8 cellular contexts compared by ENCODE assay signal in the genomic region with DNA sequence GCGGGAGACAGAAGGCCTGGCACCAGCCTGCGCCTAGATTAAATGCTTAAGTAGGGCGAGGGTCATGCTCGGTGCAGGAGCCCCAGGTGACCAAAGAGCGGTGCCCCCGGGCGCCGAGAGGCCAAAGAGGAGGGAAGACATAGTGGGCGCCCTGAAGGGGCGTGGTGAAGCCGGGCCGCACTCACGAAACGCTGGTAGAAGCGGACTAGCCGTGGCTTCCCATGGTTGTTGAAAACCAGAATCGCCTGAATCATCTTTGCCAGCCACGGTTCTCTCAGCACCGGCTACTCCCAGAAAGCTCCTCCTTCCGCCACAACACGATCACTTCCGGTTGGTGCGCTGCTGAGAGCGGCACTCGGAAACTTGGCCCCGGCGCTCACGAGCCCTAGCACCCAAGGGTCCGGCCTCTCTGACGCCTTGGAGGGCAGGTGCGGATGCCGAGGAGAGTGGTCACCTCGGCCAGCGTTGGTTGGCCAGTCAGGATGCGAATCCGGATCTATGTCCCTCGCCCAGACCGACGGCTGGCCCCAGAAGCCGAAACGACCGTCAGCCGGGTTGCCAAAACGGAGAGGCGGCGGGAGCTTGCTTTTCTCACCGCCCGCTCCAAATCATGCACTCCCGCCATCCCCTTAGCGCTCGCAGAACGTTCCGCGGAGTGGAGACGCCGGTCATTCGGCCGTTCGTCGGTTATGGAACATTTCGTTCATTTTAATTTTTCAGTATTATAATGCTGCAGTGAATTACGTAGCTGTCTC. TPM values are rescaled to one million over a fixed set of nuclear protein-coding genes. Genes with fewer than 3 reads are reported as not detected.
DNase-seq lines count a peak whose midpoint lies in the region; ATAC-seq and TF ChIP-seq lines count a peak whose summit lies in the region.

Gene AP3S2 (minus strand): TSS at position 299 of the 755 bp plus-strand sequence. CDS start 45 bp downstream, at position 254.

- H3K27me3 ChIP-seq in lung (ENCODE audit: control insufficient read depth, insufficient read depth) = no peaks in the 10 kb centered on the region

- intact Hi-C loops in CD14-positive monocyte (cut with micrococcal nuclease) = loop anchor here in 1 of 2 donors (5.0 to 10.0 kb wide), 2 partner anchors 111 to 168 kb away; partner anchors contain the start of gene ZNF710
- intact Hi-C loops in activated CD8-positive, alpha-beta T cell treated with anti-CD3 and anti-CD28 coated beads for 36 hours (cut with micrococcal nuclease) = loop anchor here (5.0 to 10.0 kb wide), 3 partner anchors 111 to 203 kb away; partner anchors contain the start of gene ZNF710

- no peaks in the 10 kb centered on the region for H3K9me3 ChIP-seq in lung (ENCODE audit: control insufficient read depth in 2 of 2, insufficient read depth in 1 of 2, low read length in 1 of 2)

- H3K4me3 Mint-ChIP-seq in CD14-positive monocyte = peak within 1 kb of the TSS; percentile 95 to 98
- peak within 1 kb of the TSS; percentile 100 for H3K4me3 Mint-ChIP-seq in activated CD8-positive, alpha-beta T cell treated with anti-CD3 and anti-CD28 coated beads for 36 hours

- ATAC-seq in GM19372 (IDR thresholded peaks at IDR 0.05; ENCODE audit: low read depth, unreplicated experiment) (peak; percentile 88), HG03558 (IDR thresholded peaks at IDR 0.05; ENCODE audit: extremely low read depth, unreplicated experiment) (peak; percentile 66), lung (ENCODE audit: insufficient read depth, low FRiP score) (peak; percentile 95)
- peak; percentile 95 for ATAC-seq in activated CD8-positive, alpha-beta T cell treated with anti-CD3 and anti-CD28 coated beads for 36 hours

- H3K36me3 ChIP-seq in lung (ENCODE audit: control insufficient read depth in 2 of 2, insufficient read depth in 2 of 2, low read length in 2 of 2) = no peaks in the 10 kb centered on the region

- 0 to 1% methylated on average over 61 to 62 of the region's 62 CpGs for WGBS in lung, 2 donors

- H3K4me3 ChIP-seq in lung = peak within 1 kb of the TSS; percentile 83

- H3K9me3 Mint-ChIP-seq in CD14-positive monocyte = no peaks in the 10 kb centered on the region
- no peaks in the 10 kb centered on the region for H3K9me3 Mint-ChIP-seq in activated CD8-positive, alpha-beta T cell treated with anti-CD3 and anti-CD28 coated beads for 36 hours

- H3K4me1 ChIP-seq in lung (ENCODE audit: control insufficient read depth in 2 of 2, insufficient read depth in 2 of 2, low read length in 2 of 2) = no peaks in the 10 kb centered on the region

- peaks cover 0 to 3% (median 1%) of the 10 kb centered on the region in 3 donors for H3K27me3 Mint-ChIP-seq in CD14-positive monocyte (ENCODE audit: low read depth in 3 of 3)
- H3K27me3 Mint-ChIP-seq in activated CD8-positive, alpha-beta T cell treated with anti-CD3 and anti-CD28 coated beads for 36 hours = no peaks in the 10 kb centered on the region

- CTCF ChIA-PET in activated CD8-positive, alpha-beta T cell treated with anti-CD3 and anti-CD28 coated beads for 36 hours (lab: Charles Lee) = interaction anchor here (1.0 to 1.9 kb wide), 8 partner anchors 17 to 188 kb away, joined by 3 to 14 read pairs (median 4); partner anchors contain the start of gene ARPIN

- H3K27ac Mint-ChIP-seq in CD14-positive monocyte = peak within 1 kb of the TSS; percentile 98 to 100 (median 99)
- H3K27ac Mint-ChIP-seq in activated CD8-positive, alpha-beta T cell treated with anti-CD3 and anti-CD28 coated beads for 36 hours = peak within 1 kb of the TSS; percentile 99

- peak within 1 kb of the TSS; percentile 76 to 89 for H3K27ac ChIP-seq in lung (ENCODE audit: low read depth in 1 of 2, low read length in 1 of 2)

- DNase-seq in CD14-positive monocyte (ENCODE audit: low spot score) (peak; percentile 92), NCI-H82 (lab: John Stamatoyannopoulos, UW) (peak; percentile 94), lung (ENCODE audit: low spot score) (peak; percentile 93)
- DNase-seq in activated CD8-positive, alpha-beta T cell treated with anti-CD3 and anti-CD28 coated beads for 36 hours = peak; percentile 93
- DNase-seq in effector CD4-positive, alpha-beta T cell = peak; percentile 79
- DNase-seq in stimulated activated CD4-positive, alpha-beta T cell treated with anti-CD3 and anti-CD28 coated beads, TNF-alpha, amount 100 ng/mL, for 4 hours (ENCODE audit: low read depth in 3 of 3) = peak; percentile 70 to 82 (median 74)

- TF ChIP-seq CTCF in CD14-positive monocyte (IDR thresholded peaks at IDR 0.05) = no peak
- TF ChIP-seq CTCF in activated CD8-positive, alpha-beta T cell treated with anti-CD3 and anti-CD28 coated beads for 36 hours (IDR thresholded peaks at IDR 0.05) = no peak
- TF ChIP-seq CTCF in lung (IDR thresholded peaks at IDR 0.05; ENCODE audit: control extremely low read depth, extremely low read depth) = no peak

- POLR2A ChIA-PET in activated CD8-positive, alpha-beta T cell treated with anti-CD3 and anti-CD28 coated beads for 36 hours (lab: Charles Lee) = interaction anchor here (0.5 to 2.0 kb wide), 28 partner anchors 11 to 514 kb away, joined by 3 to 14 read pairs (median 4); partner anchors contain the start of genes ARPIN and IDH2

- peaks cover 48% of the 10 kb centered on the region for H3K4me1 Mint-ChIP-seq in CD14-positive monocyte
- peaks cover 28% of the 10 kb centered on the region for H3K4me1 Mint-ChIP-seq in activated CD8-positive, alpha-beta T cell treated with anti-CD3 and anti-CD28 coated beads for 36 hours (ENCODE audit: low read depth)

- peaks cover 20 to 21% of the 10 kb centered on the region in 2 donors for H3K36me3 Mint-ChIP-seq in CD14-positive monocyte
- H3K36me3 Mint-ChIP-seq in activated CD8-positive, alpha-beta T cell treated with anti-CD3 and anti-CD28 coated beads for 36 hours (ENCODE audit: low read depth) = peaks cover 7% of the 10 kb centered on the region

RNA-seq across cellular contexts. Expression of gene AP3S2, which starts in this region (rescaled TPM):
- 10 to 100 TPM; 32.4 to 41.2 TPM for polyA plus RNA-seq in CD14-positive monocyte
- 10 to 100 TPM; 20.3 to 23.0 TPM for total RNA-seq in activated CD8-positive, alpha-beta T cell treated with anti-CD3 and anti-CD28 coated beads for 36 hours
- total RNA-seq in lung = 10 to 100 TPM; 30.2 to 31.8 TPM
- 10 to 100 TPM in 1 of 2 donors, 1 to 10 TPM in 1; 9.9 to 21.6 TPM for polyA plus RNA-seq in lung

Comparison
In these comparisons a context has a peak if more than half of its experiments do, and no peak if none do; other contexts are left out.
1. Peak in every context shown above with its lines: DNase-seq, ATAC-seq, H3K4me3 ChIP-seq and H3K27ac ChIP-seq.